Comparison of ENCODE assay signal across 8 cellular contexts in genomic region chr18:76821875-76822509, GRCh38.
A peak's percentile ranks its signal among the peaks of the same experiment; 100 is the strongest.
DNase-seq lines count a peak whose midpoint lies in the region; ATAC-seq lines count a peak whose summit lies in the region.

No MANE protein-coding gene starts in this region.

- DNase-seq in NCI-H748 (lab: John Stamatoyannopoulos, UW; ENCODE audit: unreplicated experiment) = peak; percentile 76
- peak; percentile 36 for DNase-seq in activated T-cell treated with anti-CD3 and anti-CD28 coated beads for 4 hours
- DNase-seq in epithelial cell of prostate (ENCODE audit: low read depth, low spot score) = no peak
- DNase-seq in stimulated activated CD8-positive, alpha-beta memory T cell treated with anti-CD3 and anti-CD28 coated beads, Interleukin-7, amount 100 ng/mL, for 4 hours (ENCODE audit: low read depth in 2 of 2) = peak; percentile 27 to 60

- H3K4me3 ChIP-seq in ACC112 (ENCODE audit: low read depth, low read length) (peak overlapping the region; percentile 96), mucosa of stomach (ENCODE audit: low read length) (peak overlapping the region; percentile 85)

- H2AFZ ChIP-seq in ACC112 (ENCODE audit: low read length, unreplicated experiment) = peak overlapping the region; percentile 85

- H3K36me3 ChIP-seq in ACC112 (ENCODE audit: insufficient read depth, low read length) (no peaks in the 10 kb centered on the region), mucosa of stomach (ENCODE audit: control insufficient read depth, insufficient read depth, low read length) (no peaks in the 10 kb centered on the region)

- ATAC-seq in GM18517 (IDR thresholded peaks at IDR 0.05; ENCODE audit: unreplicated experiment) (peak; percentile 49), HG03025 (IDR thresholded peaks at IDR 0.05; ENCODE audit: low FRiP score, unreplicated experiment) (peak; percentile 32)

- H3K9me3 ChIP-seq in mucosa of stomach (ENCODE audit: control insufficient read depth, low read length) = no peaks in the 10 kb centered on the region

- H3K27ac ChIP-seq in ACC112 (ENCODE audit: low read depth, low read length) = peak overlapping the region; percentile 54
- peak overlapping the region; percentile 85 for H3K27ac ChIP-seq in epithelial cell of prostate

- H3K4me1 ChIP-seq in ACC112 (ENCODE audit: control insufficient read depth, insufficient read depth, low read length, unreplicated experiment) (peaks cover 12% of the 10 kb centered on the region), mucosa of stomach (ENCODE audit: control insufficient read depth, insufficient read depth, low read length) (peaks cover 25% of the 10 kb centered on the region)

- H3K79me2 ChIP-seq in ACC112 (ENCODE audit: control insufficient read depth, insufficient read depth, low read length, unreplicated experiment) = peaks cover 69% of the 10 kb centered on the region

- peak overlapping the region; percentile 95 for H3K9ac ChIP-seq in mucosa of stomach (ENCODE audit: low read length)

- H3K27me3 ChIP-seq in ACC112 (ENCODE audit: insufficient read depth, low read length) (no peaks in the 10 kb centered on the region), mucosa of stomach (ENCODE audit: control insufficient read depth, insufficient read depth, low read length) (no peaks in the 10 kb centered on the region)
